Comparison of ENCODE assay signal across 9 cellular contexts in the genomic region with DNA sequence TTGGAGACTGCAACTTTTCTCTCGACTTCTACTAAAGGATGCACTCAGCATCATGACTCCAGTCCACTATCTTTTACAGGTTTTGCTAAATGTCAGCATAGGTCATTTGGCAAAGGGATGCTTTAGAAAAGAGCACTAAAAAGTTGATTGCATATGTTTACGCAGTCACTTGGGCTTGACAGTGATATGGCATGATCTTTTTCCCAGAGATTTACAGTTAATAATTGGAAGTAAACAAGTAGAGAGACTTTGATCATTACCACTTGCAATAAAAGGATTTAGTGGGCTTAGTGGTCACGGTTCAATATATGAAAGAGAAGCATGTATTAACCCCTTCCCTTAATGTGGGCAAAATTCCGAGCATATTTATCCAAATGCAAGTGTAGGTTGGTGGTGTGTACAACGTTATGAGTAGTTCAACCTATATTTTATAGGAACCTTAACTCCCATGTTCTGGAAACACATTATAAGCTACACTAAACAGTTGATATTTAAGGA. TPM values are rescaled to one million over a fixed set of nuclear protein-coding genes. Genes with fewer than 3 reads are reported as not detected.
DNase-seq lines count a peak whose midpoint lies in the region; ATAC-seq and TF ChIP-seq lines count a peak whose summit lies in the region.
"Had no signal": no experiment of that assay in that cellular context is flagged by ENCODE, and none has a peak within 500 bp of the region (broad histone marks: within the 10 kb centered on the region; RNA-seq: fewer than 3 reads in every experiment).

No MANE protein-coding gene starts in this region.

- POLR2A ChIA-PET in HEK293 (lab: Yijun Ruan, JAX) = interaction anchor here (1.5 to 2.1 kb wide), 2 partner anchors 17 to 93 kb away, joined by 4 to 8 read pairs; no protein-coding TSS in a partner anchor

- CTCF ChIA-PET in HEK293 (lab: Yijun Ruan, JAX) = interaction anchor here (0.5 to 1.3 kb wide), 8 partner anchors 79 to 576 kb away, joined by 3 to 5 read pairs (median 4); no protein-coding TSS in a partner anchor

- H3K9ac ChIP-seq in smooth muscle cell (ENCODE audit: low read depth) = no peak overlapping the region

- H3K36me3 ChIP-seq in HEK293 (ENCODE audit: control insufficient read depth in 2 of 2, insufficient read depth in 1 of 2, low read length in 2 of 2) (peaks cover 7 to 14% of the 10 kb centered on the region in 2 experiments; a peak in 2 of 3 replicates), smooth muscle cell (ENCODE audit: low read depth) (peaks cover 3% of the 10 kb centered on the region), mucosa of descending colon (ENCODE audit: low read depth) (peaks cover 2% of the 10 kb centered on the region)

- H3K4me2 ChIP-seq in smooth muscle cell = peak overlapping the region; percentile 93

- peaks cover 68% of the 10 kb centered on the region for H4K20me1 ChIP-seq in smooth muscle cell (ENCODE audit: low read depth)

- WGBS in smooth muscle cell (ENCODE audit: low lambda C conversion rate) = 20% methylated on average over 5 of the region's 5 CpGs

- H3K9me3 ChIP-seq in HEK293 (ENCODE audit: control insufficient read depth, insufficient read depth, low read depth, low read length) = no peaks in the 10 kb centered on the region
- no peaks in the 10 kb centered on the region for H3K9me3 ChIP-seq in smooth muscle cell (replicated peaks; ENCODE audit: low read depth)
- no peaks in the 10 kb centered on the region for H3K9me3 ChIP-seq in mucosa of descending colon

- intact Hi-C loops in mucosa of descending colon (cut with DNase I, micrococcal nuclease) = loop anchor here in 1 of 2 donors (5.0 kb wide), 1 partner anchor 70 kb away; no protein-coding TSS in a partner anchor

- peaks cover 6% of the 10 kb centered on the region for H3F3A ChIP-seq in smooth muscle cell (ENCODE audit: low read depth)

- H3K4me3 ChIP-seq in HEK293 (ENCODE audit: low read depth, low read length) (peak overlapping the region; percentile 81), WI38 (ENCODE audit: low read depth, low read length) (peak overlapping the region; percentile 72), iPS-11a (ENCODE audit: low read depth, low read length) (peak overlapping the region; percentile 50), smooth muscle cell (peak overlapping the region; percentile 72), mucosa of descending colon (no peak overlapping the region)

- H2AFZ ChIP-seq in smooth muscle cell (ENCODE audit: low read depth) = no peak overlapping the region

- ATAC-seq in HG03095 (IDR thresholded peaks at IDR 0.05; ENCODE audit: unreplicated experiment) (no peak), HG03135 (IDR thresholded peaks at IDR 0.05; ENCODE audit: unreplicated experiment) (no peak), mucosa of descending colon (no peak)

- no peak for TF ChIP-seq CTCF in HEK293 (tag by site-specific recombination; IDR thresholded peaks at IDR 0.05)
- no peak for TF ChIP-seq CTCF in WI38 (IDR thresholded peaks at IDR 0.05; ENCODE audit: low read depth, low read length)
- TF ChIP-seq CTCF in smooth muscle cell (IDR thresholded peaks at IDR 0.05; ENCODE audit: borderline replicate concordance, insufficient read depth, poor library complexity, severe bottlenecking) = no peak
- TF ChIP-seq CTCF in mucosa of descending colon (IDR thresholded peaks at IDR 0.05) = no peak

- H3K27me3 ChIP-seq in smooth muscle cell (ENCODE audit: low read depth) = peaks cover 51% of the 10 kb centered on the region

- H3K79me2 ChIP-seq in smooth muscle cell (ENCODE audit: low read depth) = peaks cover 9% of the 10 kb centered on the region

- DNase-seq in smooth muscle cell (lab: John Stamatoyannopoulos, UW; ENCODE audit: unreplicated experiment) (no peak), KG1 (lab: John Stamatoyannopoulos, UW) (no peak), mucosa of descending colon (no peak)
- DNase-seq: occipital lobe had no signal

- no peak overlapping the region; the same call in 1 of the 2 replicates for H3K27ac ChIP-seq in HEK293 (ENCODE audit: extremely low read depth, low read depth, low read length)
- no peak overlapping the region for H3K27ac ChIP-seq in smooth muscle cell (ENCODE audit: low read depth)

- peaks cover 24% of the 10 kb centered on the region for H3K4me1 ChIP-seq in HEK293 (ENCODE audit: control insufficient read depth, insufficient read depth, low read length)
- peaks cover 31% of the 10 kb centered on the region for H3K4me1 ChIP-seq in smooth muscle cell (ENCODE audit: low read depth)
- H3K4me1 ChIP-seq in mucosa of descending colon (ENCODE audit: low read depth) = peaks cover 27% of the 10 kb centered on the region

TF ChIP-seq in HEK293, 187 proteins besides CTCF, POLR2A, EP300 and RAD21 (continues in another document):
- TF ChIP-seq ZFHX2 (tag by site-specific recombination; conservative IDR thresholded peaks at IDR 0.05) (no peak), ZNF214 (tag by site-specific recombination; IDR thresholded peaks at IDR 0.05; ENCODE audit: borderline replicate concordance) (no peak), FEZF1 (tag by site-specific recombination; IDR thresholded peaks at IDR 0.05) (peak; percentile 75), SP2 (tag by site-specific recombination; IDR thresholded peaks at IDR 0.05) (no peak), ZSCAN30 (tag by site-specific recombination; IDR thresholded peaks at IDR 0.05) (no peak), ZNF510 (tag by site-specific recombination; IDR thresholded peaks at IDR 0.05; ENCODE audit: insufficient replicate concordance) (no peak), BCL11A (tag by site-specific recombination; IDR thresholded peaks at IDR 0.05; ENCODE audit: low read depth) (no peak), ZEB2 (tag by site-specific recombination; IDR thresholded peaks at IDR 0.05) (0 out of 2 replicates have a peak, but pooled peaks have one; percentile 9), ZNF10 (tag by site-specific recombination; IDR thresholded peaks at IDR 0.05) (no peak), ZNF366 (tag by site-specific recombination; conservative IDR thresholded peaks at IDR 0.05) (peak; percentile 57)
- TF ChIP-seq, protein P1, sequence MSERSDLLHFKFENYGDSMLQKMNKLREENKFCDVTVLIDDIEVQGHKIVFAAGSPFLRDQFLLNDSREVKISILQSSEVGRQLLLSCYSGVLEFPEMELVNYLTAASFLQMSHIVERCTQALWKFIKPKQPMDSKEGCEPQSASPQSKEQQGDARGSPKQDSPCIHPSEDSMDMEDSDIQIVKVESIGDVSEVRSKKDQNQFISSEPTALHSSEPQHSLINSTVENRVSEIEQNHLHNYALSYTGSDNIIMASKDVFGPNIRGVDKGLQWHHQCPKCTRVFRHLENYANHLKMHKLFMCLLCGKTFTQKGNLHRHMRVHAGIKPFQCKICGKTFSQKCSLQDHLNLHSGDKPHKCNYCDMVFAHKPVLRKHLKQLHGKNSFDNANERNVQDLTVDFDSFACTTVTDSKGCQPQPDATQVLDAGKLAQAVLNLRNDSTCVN (tag by site-specific recombination; optimal IDR thresholded peaks at IDR 0.05) = no peak
- TF ChIP-seq, protein P2, sequence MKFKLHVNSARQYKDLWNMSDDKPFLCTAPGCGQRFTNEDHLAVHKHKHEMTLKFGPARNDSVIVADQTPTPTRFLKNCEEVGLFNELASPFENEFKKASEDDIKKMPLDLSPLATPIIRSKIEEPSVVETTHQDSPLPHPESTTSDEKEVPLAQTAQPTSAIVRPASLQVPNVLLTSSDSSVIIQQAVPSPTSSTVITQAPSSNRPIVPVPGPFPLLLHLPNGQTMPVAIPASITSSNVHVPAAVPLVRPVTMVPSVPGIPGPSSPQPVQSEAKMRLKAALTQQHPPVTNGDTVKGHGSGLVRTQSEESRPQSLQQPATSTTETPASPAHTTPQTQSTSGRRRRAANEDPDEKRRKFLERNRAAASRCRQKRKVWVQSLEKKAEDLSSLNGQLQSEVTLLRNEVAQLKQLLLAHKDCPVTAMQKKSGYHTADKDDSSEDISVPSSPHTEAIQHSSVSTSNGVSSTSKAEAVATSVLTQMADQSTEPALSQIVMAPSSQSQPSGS (tag by site-specific recombination; IDR thresholded peaks at IDR 0.05; ENCODE audit: low read depth) = no peak
- TF ChIP-seq, protein P3, sequence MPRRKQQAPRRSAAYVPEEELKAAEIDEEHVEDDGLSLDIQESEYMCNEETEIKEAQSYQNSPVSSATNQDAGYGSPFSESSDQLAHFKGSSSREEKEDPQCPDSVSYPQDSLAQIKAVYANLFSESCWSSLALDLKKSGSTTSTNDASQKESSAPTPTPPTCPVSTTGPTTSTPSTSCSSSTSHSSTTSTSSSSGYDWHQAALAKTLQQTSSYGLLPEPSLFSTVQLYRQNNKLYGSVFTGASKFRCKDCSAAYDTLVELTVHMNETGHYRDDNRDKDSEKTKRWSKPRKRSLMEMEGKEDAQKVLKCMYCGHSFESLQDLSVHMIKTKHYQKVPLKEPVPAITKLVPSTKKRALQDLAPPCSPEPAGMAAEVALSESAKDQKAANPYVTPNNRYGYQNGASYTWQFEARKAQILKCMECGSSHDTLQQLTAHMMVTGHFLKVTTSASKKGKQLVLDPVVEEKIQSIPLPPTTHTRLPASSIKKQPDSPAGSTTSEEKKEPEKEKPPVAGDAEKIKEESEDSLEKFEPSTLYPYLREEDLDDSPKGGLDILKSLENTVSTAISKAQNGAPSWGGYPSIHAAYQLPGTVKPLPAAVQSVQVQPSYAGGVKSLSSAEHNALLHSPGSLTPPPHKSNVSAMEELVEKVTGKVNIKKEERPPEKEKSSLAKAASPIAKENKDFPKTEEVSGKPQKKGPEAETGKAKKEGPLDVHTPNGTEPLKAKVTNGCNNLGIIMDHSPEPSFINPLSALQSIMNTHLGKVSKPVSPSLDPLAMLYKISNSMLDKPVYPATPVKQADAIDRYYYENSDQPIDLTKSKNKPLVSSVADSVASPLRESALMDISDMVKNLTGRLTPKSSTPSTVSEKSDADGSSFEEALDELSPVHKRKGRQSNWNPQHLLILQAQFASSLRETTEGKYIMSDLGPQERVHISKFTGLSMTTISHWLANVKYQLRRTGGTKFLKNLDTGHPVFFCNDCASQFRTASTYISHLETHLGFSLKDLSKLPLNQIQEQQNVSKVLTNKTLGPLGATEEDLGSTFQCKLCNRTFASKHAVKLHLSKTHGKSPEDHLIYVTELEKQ (tag by site-specific recombination; IDR thresholded peaks at IDR 0.05; ENCODE audit: borderline replicate concordance) = no peak

RNA-seq across cellular contexts. Expression of a gene that starts 1.8 kb away (rescaled TPM):
- total RNA-seq in smooth muscle cell = 34.5 and 51.1 TPM in 2 replicates
- polyA plus RNA-seq in smooth muscle cell = 10.4 and 11.4 TPM in 2 replicates
- 10 to 100 TPM; 26.6 to 76.6 (median 28.7) TPM for total RNA-seq in mucosa of descending colon

RNA-seq across cellular contexts. Expression of a gene that starts 6.5 kb away (rescaled TPM):
- 44.3 and 99.0 TPM in 2 replicates for total RNA-seq in smooth muscle cell
- polyA plus RNA-seq in smooth muscle cell = 78.1 and 80.6 TPM in 2 replicates
- total RNA-seq in mucosa of descending colon = 10 to 100 TPM; 48.4 to 56.5 (median 51.2) TPM

RNA-seq across cellular contexts. Expression of a gene that starts 22.6 kb away (rescaled TPM):
- total RNA-seq in smooth muscle cell (not detected in 2 replicates), mucosa of descending colon (not detected)
- 0.61 TPM in 1 of 2 replicates, not detected in the other for polyA plus RNA-seq in smooth muscle cell
